ENCODE assay signal across 9 cellular contexts in genomic region chr1:32992489-32993214, GRCh38. TPM values are rescaled to one million over a fixed set of nuclear protein-coding genes. Genes with fewer than 3 reads are reported as not detected.
DNase-seq lines count a peak whose midpoint lies in the region; ATAC-seq and TF ChIP-seq lines count a peak whose summit lies in the region.
"Had no signal": no experiment of that assay in that cellular context is flagged by ENCODE, and none has a peak within 500 bp of the region (broad histone marks: within the 10 kb centered on the region; RNA-seq: fewer than 3 reads in every experiment).

No MANE protein-coding gene starts in this region.

- H3K27me3 ChIP-seq in HCT116 (ENCODE audit: insufficient read depth, low read length) (no peaks in the 10 kb centered on the region), Karpas-422 (ENCODE audit: low read length) (no peaks in the 10 kb centered on the region), endodermal cell (ENCODE audit: control insufficient read depth, insufficient read depth, low read length, poor library complexity, severe bottlenecking) (no peaks in the 10 kb centered on the region), mucosa of stomach (ENCODE audit: control insufficient read depth, insufficient read depth, low read length) (no peaks in the 10 kb centered on the region), tibial artery (no peaks in the 10 kb centered on the region)

- H3K36me3 ChIP-seq in HCT116 (ENCODE audit: control insufficient read depth in 1 of 2, insufficient read depth in 2 of 2, low read length in 2 of 2) = no peaks in the 10 kb centered on the region
- H3K36me3 ChIP-seq in Karpas-422 (ENCODE audit: insufficient read depth, low read length) = no peaks in the 10 kb centered on the region
- no peaks in the 10 kb centered on the region for H3K36me3 ChIP-seq in endodermal cell (ENCODE audit: control insufficient read depth, insufficient read depth, low read length)
- H3K36me3 ChIP-seq in mucosa of stomach (ENCODE audit: control insufficient read depth, insufficient read depth, low read length) = no peaks in the 10 kb centered on the region
- H3K36me3 ChIP-seq in tibial artery = no peaks in the 10 kb centered on the region

- no peaks in the 10 kb centered on the region for H3K9me3 ChIP-seq in HCT116 (ENCODE audit: control insufficient read depth in 1 of 2, insufficient read depth in 1 of 2, low read depth in 1 of 2, low read length in 2 of 2)
- no peaks in the 10 kb centered on the region for H3K9me3 ChIP-seq in Karpas-422 (ENCODE audit: low read length)
- no peaks in the 10 kb centered on the region for H3K9me3 ChIP-seq in endodermal cell (ENCODE audit: control insufficient read depth, low read length)
- no peaks in the 10 kb centered on the region for H3K9me3 ChIP-seq in mucosa of stomach (ENCODE audit: control insufficient read depth, low read length)
- H3K9me3 ChIP-seq in tibial artery = no peaks in the 10 kb centered on the region

- TF ChIP-seq CTCF in HCT116 (IDR thresholded peaks at IDR 0.05 in 2 of 3, conservative IDR thresholded peaks at IDR 0.05 in 1 of 3; ENCODE audit: borderline replicate concordance in 1 of 3, insufficient read depth in 1 of 3, low read depth in 2 of 3, low read length in 2 of 3) = no peak
- TF ChIP-seq CTCF in WTC11 (IDR thresholded peaks at IDR 0.05) = no peak
- no peak for TF ChIP-seq CTCF in endodermal cell (conservative IDR thresholded peaks at IDR 0.05)
- no peak for TF ChIP-seq CTCF in tibial artery (IDR thresholded peaks at IDR 0.05)

- H3K4me1 ChIP-seq in HCT116 (ENCODE audit: control insufficient read depth in 1 of 2, insufficient read depth in 2 of 2, low read length in 2 of 2) (peaks cover 51 to 60% of the 10 kb centered on the region in 2 experiments), Karpas-422 (ENCODE audit: low read length) (peaks cover 42% of the 10 kb centered on the region), endodermal cell (ENCODE audit: control insufficient read depth, insufficient read depth, low read length) (peaks cover 8% of the 10 kb centered on the region), mucosa of stomach (ENCODE audit: control insufficient read depth, insufficient read depth, low read length) (peaks cover 42% of the 10 kb centered on the region), tibial artery (peaks cover 0 to 74% (median 36%) of the 10 kb centered on the region in 4 donors)

- no peak for TF ChIP-seq RAD21 in HCT116 (IDR thresholded peaks at IDR 0.05; ENCODE audit: low read depth)

- peak overlapping the region; percentile 47 for H3K27ac ChIP-seq in HCT116 (ENCODE audit: low read depth, low read length)
- H3K27ac ChIP-seq in Karpas-422 (ENCODE audit: low read length) = peak overlapping the region; percentile 95
- H3K27ac ChIP-seq in endodermal cell (ENCODE audit: low read depth, low read length) = no peak overlapping the region
- peak overlapping the region; percentile 25 to 53 for H3K27ac ChIP-seq in tibial artery

- peaks cover 25% of the 10 kb centered on the region for H3K4me1 Mint-ChIP-seq in WTC11
- H3K4me1 Mint-ChIP-seq in endodermal cell = peaks cover 13% of the 10 kb centered on the region

- H4K20me1 ChIP-seq in HCT116 (ENCODE audit: insufficient read depth) = no peaks in the 10 kb centered on the region
- no peaks in the 10 kb centered on the region for H4K20me1 ChIP-seq in Karpas-422 (ENCODE audit: insufficient read depth, low read depth, low read length)

- H2AFZ ChIP-seq in HCT116 (ENCODE audit: low read depth, low read length, poor library complexity, severe bottlenecking) (no peak overlapping the region), Karpas-422 (ENCODE audit: low read length) (no peak overlapping the region)

- H3K27ac Mint-ChIP-seq in WTC11 = peak overlapping the region; percentile 90
- H3K27ac Mint-ChIP-seq in endodermal cell = peak overlapping the region; percentile 87

- no peak for TF ChIP-seq POLR2A in HCT116 (IDR thresholded peaks at IDR 0.05; ENCODE audit: borderline replicate concordance, extremely low read depth, insufficient read depth, insufficient read length)

- H3K4me3 Mint-ChIP-seq in WTC11 = no peak overlapping the region
- no peak overlapping the region for H3K4me3 Mint-ChIP-seq in endodermal cell
- H3K4me3 Mint-ChIP-seq: neural crest cell had no signal

- H3K27me3 Mint-ChIP-seq in WTC11 (ENCODE audit: low read depth) = no peaks in the 10 kb centered on the region; the same call in none of the 2 replicates
- H3K27me3 Mint-ChIP-seq in endodermal cell (ENCODE audit: insufficient read depth) = no peaks in the 10 kb centered on the region

- CTCF ChIA-PET in HCT116 (lab: Charles Lee) = interaction anchor here (0.6 to 1.4 kb wide), 4 partner anchors 9 to 94 kb away, joined by 3 to 7 read pairs (median 4); no protein-coding TSS in a partner anchor
- CTCF ChIA-PET in WTC11 (lab: Charles Lee) = interaction anchor here (0.5 to 2.0 kb wide), 13 partner anchors 9 to 303 kb away, joined by 3 to 17 read pairs (median 5); no protein-coding TSS in a partner anchor

- no peaks in the 10 kb centered on the region for H3K79me2 ChIP-seq in HCT116 (ENCODE audit: insufficient read depth, low read length)
- no peaks in the 10 kb centered on the region for H3K79me2 ChIP-seq in Karpas-422 (ENCODE audit: low read length)

- POLR2A ChIA-PET in HCT116 (lab: Charles Lee) = interaction anchor here (0.6 to 3.1 kb wide), 5 partner anchors 10 to 87 kb away, joined by 3 to 11 read pairs (median 5); partner anchors contain the start of gene RNF19B
- POLR2A ChIA-PET in WTC11 (lab: Charles Lee) = interaction anchor here (0.7 to 1.1 kb wide), 2 partner anchors 29 to 59 kb away, joined by 3 to 5 read pairs; partner anchors contain the start of gene RNF19B

- H3K36me3 Mint-ChIP-seq in WTC11 (no peaks in the 10 kb centered on the region), endodermal cell (ENCODE audit: low read depth) (no peaks in the 10 kb centered on the region)

- BruUV-seq in HCT116 (replicated peaks; lab: Mats Ljungman, UMichigan) = no TSS peak

- intact Hi-C loops in HCT116 (cut with micrococcal nuclease) (no loop called here), tibial artery (cut with DNase I; ENCODE audit: low total_unique reads) (no loop called here)

- DNase-seq in DMS 273 (lab: John Stamatoyannopoulos, UW; ENCODE audit: unreplicated experiment) (peak; percentile 58), DMS 273 treated with DMSO at 0.1 percent for 48 hours (lab: John Stamatoyannopoulos, UW) (no peak), HCT116 (ENCODE audit: low read depth, low spot score) (peak; percentile 71), Karpas-422 (peak; percentile 89), WTC11 (ENCODE audit: low spot score) (peak; percentile 72), endodermal cell (peak; percentile 97), tibial artery (peak; percentile 84 to 90)

- WGBS in endodermal cell (ENCODE audit: insufficient coverage in 1 of 2, insufficient read length in 1 of 2), 2 experiments = 29 to 77% methylated on average over 1 to 5 of the region's 5 CpGs

- H3K9me3 Mint-ChIP-seq in WTC11 (no peaks in the 10 kb centered on the region), endodermal cell (no peaks in the 10 kb centered on the region)
- H3K9me3 Mint-ChIP-seq: neural crest cell had no signal

- H3K9me2 ChIP-seq in HCT116 (ENCODE audit: insufficient read depth) (no peaks in the 10 kb centered on the region), Karpas-422 (replicated peaks; ENCODE audit: insufficient read depth, low read length) (no peaks in the 10 kb centered on the region)

- ATAC-seq in HCT116 (peak; percentile 92), WTC11 (peak; percentile 99)

- H3K9ac ChIP-seq in HCT116 (ENCODE audit: low read length) (peak overlapping the region; percentile 21), Karpas-422 (ENCODE audit: low read length) (peak overlapping the region; percentile 66), endodermal cell (ENCODE audit: extremely low read depth, low read length, poor library complexity, severe bottlenecking) (no peak overlapping the region), mucosa of stomach (ENCODE audit: low read length) (peak overlapping the region; percentile 6)

- RAD21 ChIA-PET in HCT116 (lab: Charles Lee; ENCODE audit: low non-redundant PET in 1 of 2, low total read pairs in 2 of 2, uncharacterized antibody in 2 of 2, unreplicated experiment in 2 of 2) = interaction anchor here (0.6 to 0.8 kb wide), 2 partner anchors 31 to 59 kb away, joined by 3 read pairs; no protein-coding TSS in a partner anchor

- H3K4me3 ChIP-seq in HCT116 (replicated peaks in 1 of 2; ENCODE audit: low read depth in 1 of 2, low read length in 2 of 2) (peak overlapping the region in 1 of 2 experiments; percentile 18; a peak in 2 of 4 replicates), Karpas-422 (ENCODE audit: low read length) (peak overlapping the region; percentile 37; the same call in 1 of the 2 replicates), endodermal cell (ENCODE audit: low read length) (no peak overlapping the region), mucosa of stomach (ENCODE audit: low read length) (no peak overlapping the region), tibial artery (no peak overlapping the region)

- peak overlapping the region; percentile 73 for H3K4me2 ChIP-seq in HCT116 (ENCODE audit: low read length)
- peak overlapping the region; percentile 72 for H3K4me2 ChIP-seq in Karpas-422 (ENCODE audit: low read depth, low read length, poor library complexity, severe bottlenecking)

TF ChIP-seq in HCT116, 20 proteins besides CTCF, POLR2A, EP300 and RAD21 (continues in another document):
- no peak for TF ChIP-seq ELF1 (IDR thresholded peaks at IDR 0.05; ENCODE audit: borderline replicate concordance, low read depth)

RNA-seq across cellular contexts. Expression of gene RNF19B, which starts 28.0 kb away (rescaled TPM):
- total RNA-seq in HCT116 (2021; ENCODE audit: unreplicated experiment) (22.5 TPM), WTC11 (2021) (14.8 to 21.9 TPM (median 15.4 TPM) in 3 replicates), endodermal cell (10 to 100 TPM; 17.8 TPM)
- polyA plus RNA-seq in HCT116 (2012) = 24.1 and 32.5 TPM in 2 replicates
- total RNA-seq in Karpas-422 (2014; rRNA removed; shearing (Covaris generic); ENCODE audit: low replicate concordance) = 86.1 and 160 TPM in 2 replicates
- 13.1 TPM for polyA plus RNA-seq in endodermal cell (2013, experiment 1 of 2)
- 12.7 TPM for polyA plus RNA-seq in endodermal cell (2013, experiment 2 of 2)

RNA-seq across cellular contexts. Expression of gene AK2, which starts 44.0 kb away (rescaled TPM):
- total RNA-seq in HCT116 (2021; ENCODE audit: unreplicated experiment) = 233 TPM
- polyA plus RNA-seq in HCT116 (2012) = 193 and 219 TPM in 2 replicates
- 145 and 287 TPM in 2 replicates for total RNA-seq in Karpas-422 (2014; rRNA removed; shearing (Covaris generic); ENCODE audit: low replicate concordance)
- 124 to 132 TPM (median 130 TPM) in 3 replicates for total RNA-seq in WTC11 (2021)
- total RNA-seq in endodermal cell = 100 to 1,000 TPM; 114 to 118 TPM
- polyA plus RNA-seq in endodermal cell (2013, experiment 1 of 2) = 131 TPM
- polyA plus RNA-seq in endodermal cell (2013, experiment 2 of 2) = 97.3 TPM
